In the genomic region with DNA sequence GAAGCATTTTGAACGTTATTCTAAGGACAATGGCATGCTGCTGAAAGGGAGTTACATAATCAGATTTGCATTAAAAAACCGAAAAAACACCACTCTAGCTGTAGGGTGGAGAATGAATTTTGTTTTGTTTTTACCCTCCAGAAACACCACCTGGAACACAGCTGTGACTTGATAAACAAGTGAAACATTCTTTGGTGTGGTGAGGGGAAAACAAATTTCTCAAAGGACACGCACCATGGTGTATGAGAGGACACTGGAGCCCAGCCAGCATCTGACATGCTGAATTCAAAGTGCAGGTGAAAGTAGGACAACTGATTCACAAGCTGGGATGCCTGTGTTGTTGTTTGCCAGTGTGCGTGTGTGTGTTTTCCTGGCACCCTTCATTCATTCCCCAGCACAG, we compare ENCODE assay signal across 23 cellular contexts.
DNase-seq lines count a peak whose midpoint lies in the region; ATAC-seq lines count a peak whose summit lies in the region.
"Had no signal": no experiment of that assay in that cellular context is flagged by ENCODE, and none has a peak within 500 bp of the region (broad histone marks: within the 10 kb centered on the region; RNA-seq: fewer than 3 reads in every experiment).

No MANE protein-coding gene starts in this region.

- no peaks in the 10 kb centered on the region for H3K27me3 ChIP-seq in neuronal stem cell (ENCODE audit: control insufficient read depth in 3 of 3, insufficient read depth in 3 of 3, low read depth in 1 of 3, low read length in 3 of 3)
- H3K27me3 ChIP-seq: gastrocnemius medialis had no signal

- H2BK15ac ChIP-seq in neuronal stem cell (ENCODE audit: low read length): no peak overlapping the region

- ATAC-seq in GM18867 (IDR thresholded peaks at IDR 0.05; ENCODE audit: unreplicated experiment) (peak; percentile 79), HG02623 (IDR thresholded peaks at IDR 0.05; ENCODE audit: unreplicated experiment) (peak; percentile 66)
- ATAC-seq in activated CD4-positive, alpha-beta T cell treated with anti-CD3 and anti-CD28 coated beads for 36 hours: no peak
- ATAC-seq: activated naive CD4-positive, alpha-beta T cell treated with anti-CD3 and anti-CD28 coated beads, Interleukin-2, amount 50 U/mL, for 72 hours; activated T-cell treated with anti-CD3 and anti-CD28 coated beads, Interleukin-2, amount 50 U/mL, for 4 hours; left cardiac atrium; T-cell had no signal

- no peak overlapping the region for H2BK12ac ChIP-seq in neuronal stem cell (ENCODE audit: low read length)

- H3K4me3 ChIP-seq in neuronal stem cell (ENCODE audit: low read length in 2 of 2): no peak overlapping the region
- H3K4me3 ChIP-seq: gastrocnemius medialis had no signal

- no peaks in the 10 kb centered on the region for H3K9me3 Mint-ChIP-seq in activated CD4-positive, alpha-beta T cell treated with anti-CD3 and anti-CD28 coated beads for 36 hours (ENCODE audit: low read depth)
- H3K9me3 Mint-ChIP-seq: activated CD4-positive, alpha-beta memory T cell treated with anti-CD3 and anti-CD28 coated beads, Interleukin-2, amount 10 ng/mL, durations not matched to agents 7 days and 5 days; activated T-cell treated with anti-CD3 and anti-CD28 coated beads, Interleukin-2, amount 50 U/mL, for 4 hours; HFFc6; T-cell had no signal

- no peak overlapping the region for H3K4ac ChIP-seq in neuronal stem cell (ENCODE audit: low read length)

- H3K18ac ChIP-seq in neuronal stem cell (ENCODE audit: low read length): peak overlapping the region; percentile 12

- DNase-seq in NCI-H2107 (lab: John Stamatoyannopoulos, UW): peak; percentile 24
- no peak for DNase-seq in neuronal stem cell (ENCODE audit: low spot score)
- no peak for DNase-seq in cortex of kidney (lab: John Stamatoyannopoulos, UW)
- no peak for DNase-seq in COLO668 (lab: John Stamatoyannopoulos, UW; ENCODE audit: unreplicated experiment)
- DNase-seq in NCI-H2227 (lab: John Stamatoyannopoulos, UW; ENCODE audit: unreplicated experiment): no peak
- no peak for DNase-seq in activated CD4-positive, alpha-beta T cell treated with anti-CD3 and anti-CD28 coated beads for 36 hours
- DNase-seq: activated CD4-positive, alpha-beta memory T cell treated with anti-CD3 and anti-CD28 coated beads, Interleukin-2, amount 10 ng/mL, durations not matched to agents 7 days and 5 days; activated T-cell treated with anti-CD3 and anti-CD28 coated beads, Interleukin-2, amount 50 U/mL, for 4 hours; COR-L47; dermis blood vessel endothelial cell; gastrocnemius medialis; HFFc6; left cardiac atrium; NCI-H1092 treated with DMSO at 0.1 percent for 48 hours; NCI-H2227 treated with DMSO at 0.1 percent for 48 hours; stimulated activated CD4-positive, alpha-beta T cell treated with anti-CD3 and anti-CD28 coated beads, Interleukin-2, amount 100 ng/mL, for 48 hours; T-cell had no signal

- no peak overlapping the region for H3K9ac ChIP-seq in neuronal stem cell (ENCODE audit: low read depth, low read length, poor library complexity)
- H3K9ac ChIP-seq: KMS-11 had no signal

- no peak overlapping the region for H3K14ac ChIP-seq in neuronal stem cell (ENCODE audit: low read length)

- H3K27ac Mint-ChIP-seq in activated CD4-positive, alpha-beta T cell treated with anti-CD3 and anti-CD28 coated beads for 36 hours: no peak overlapping the region
- H3K27ac Mint-ChIP-seq: activated CD4-positive, alpha-beta memory T cell treated with anti-CD3 and anti-CD28 coated beads, Interleukin-2, amount 10 ng/mL, durations not matched to agents 7 days and 5 days; activated naive CD4-positive, alpha-beta T cell treated with anti-CD3 and anti-CD28 coated beads, Interleukin-2, amount 50 U/mL, for 72 hours; brain; HFFc6; T-cell had no signal

- no peaks in the 10 kb centered on the region for H3K79me1 ChIP-seq in neuronal stem cell (ENCODE audit: low read depth, low read length)

- H3K23ac ChIP-seq in neuronal stem cell (ENCODE audit: low read depth, low read length, poor library complexity): no peak overlapping the region

- peaks cover 2 to 3% of the 10 kb centered on the region in 2 donors for H3K4me1 ChIP-seq in neuronal stem cell (ENCODE audit: control insufficient read depth in 2 of 2, insufficient read depth in 1 of 2, low read depth in 1 of 2, low read length in 2 of 2)

- POLR2A ChIA-PET in activated CD4-positive, alpha-beta T cell treated with anti-CD3 and anti-CD28 coated beads for 36 hours (lab: Charles Lee): no interaction called here

- no peak overlapping the region for H4K91ac ChIP-seq in neuronal stem cell (ENCODE audit: low read depth, low read length, poor library complexity)

- H2BK120ac ChIP-seq in neuronal stem cell (ENCODE audit: low read depth, low read length): no peak overlapping the region

- no peak overlapping the region for H3K27ac ChIP-seq in neuronal stem cell (replicated peaks; ENCODE audit: low read length)
- H3K27ac ChIP-seq: gastrocnemius medialis, KMS-11, VCaP had no signal

- intact Hi-C loops in activated CD4-positive, alpha-beta T cell treated with anti-CD3 and anti-CD28 coated beads for 36 hours (cut with DNase I, micrococcal nuclease): no loop called here

- WGBS in neuronal stem cell (ENCODE audit: extremely low coverage in 2 of 2, insufficient read length in 2 of 2, insufficient replicate concordance in 1 of 2), 2 donors: no CpG with 5 or more reads among the region's 4 CpGs

- H3K9me3 ChIP-seq in neuronal stem cell (replicated peaks in 1 of 2; ENCODE audit: control insufficient read depth in 2 of 2, insufficient read depth in 1 of 2, low read depth in 1 of 2, low read length in 2 of 2): peaks cover 0 to 5% of the 10 kb centered on the region in 2 donors
- H3K9me3 ChIP-seq: gastrocnemius medialis had no signal

- no peak overlapping the region for H2AFZ ChIP-seq in neuronal stem cell (ENCODE audit: low read length)

- CTCF ChIA-PET in activated CD4-positive, alpha-beta T cell treated with anti-CD3 and anti-CD28 coated beads for 36 hours (lab: Charles Lee): interaction anchor here (0.6 kb wide), 2 partner anchors 67 to 285 kb away, joined by 3 read pairs; no protein-coding TSS in a partner anchor

- no peaks in the 10 kb centered on the region for H3K36me3 ChIP-seq in neuronal stem cell (replicated peaks in 1 of 2; ENCODE audit: control insufficient read depth in 2 of 2, insufficient read depth in 2 of 2, low read length in 2 of 2)
- H3K36me3 ChIP-seq: gastrocnemius medialis had no signal

- H3K4me2 ChIP-seq in neuronal stem cell (ENCODE audit: insufficient read depth, low read length, poor library complexity, severe bottlenecking): no peak overlapping the region
- H3K4me2 ChIP-seq: KMS-11 had no signal

- peaks cover 2% of the 10 kb centered on the region for H3K4me1 Mint-ChIP-seq in activated CD4-positive, alpha-beta T cell treated with anti-CD3 and anti-CD28 coated beads for 36 hours
- H3K4me1 Mint-ChIP-seq: activated CD4-positive, alpha-beta memory T cell treated with anti-CD3 and anti-CD28 coated beads, Interleukin-2, amount 10 ng/mL, durations not matched to agents 7 days and 5 days had no signal

- no peaks in the 10 kb centered on the region for H3K36me3 Mint-ChIP-seq in activated CD4-positive, alpha-beta T cell treated with anti-CD3 and anti-CD28 coated beads for 36 hours (ENCODE audit: low read depth)
- H3K36me3 Mint-ChIP-seq: activated naive CD4-positive, alpha-beta T cell treated with anti-CD3 and anti-CD28 coated beads, Interleukin-2, amount 50 U/mL, for 72 hours; brain; T-cell had no signal

- no peak overlapping the region for H4K8ac ChIP-seq in neuronal stem cell (ENCODE audit: low read depth, low read length)

- no peak overlapping the region for H2AK5ac ChIP-seq in neuronal stem cell (ENCODE audit: low read depth, low read length)

- H3K4me3 Mint-ChIP-seq in activated CD4-positive, alpha-beta T cell treated with anti-CD3 and anti-CD28 coated beads for 36 hours: no peak overlapping the region
- H3K4me3 Mint-ChIP-seq: activated CD4-positive, alpha-beta memory T cell treated with anti-CD3 and anti-CD28 coated beads, Interleukin-2, amount 10 ng/mL, durations not matched to agents 7 days and 5 days; activated T-cell treated with anti-CD3 and anti-CD28 coated beads, Interleukin-2, amount 50 U/mL, for 4 hours; brain; HFFc6; T-cell had no signal

- H3K27me3 Mint-ChIP-seq in activated CD4-positive, alpha-beta T cell treated with anti-CD3 and anti-CD28 coated beads for 36 hours: no peaks in the 10 kb centered on the region
- H3K27me3 Mint-ChIP-seq: activated CD4-positive, alpha-beta memory T cell treated with anti-CD3 and anti-CD28 coated beads, Interleukin-2, amount 10 ng/mL, durations not matched to agents 7 days and 5 days; T-cell had no signal

- H2BK5ac ChIP-seq in neuronal stem cell (ENCODE audit: low read length): no peak overlapping the region
